In genomic region chr10:103367782-103368518, GRCh38 we compare ENCODE assay signal across 1 cellular context.
TF ChIP-seq lines count a peak whose summit lies in the region.

Gene TAF5 (plus strand): TSS chr10:103367976. CDS start chr10:103367990, 14 bp downstream.

TF ChIP-seq in HepG2, 621 proteins besides CTCF, POLR2A, EP300 and RAD21 (continued from another document and continues in another):
- TF ChIP-seq ZBTB40 (IDR thresholded peaks at IDR 0.05) (no peak), ZBTB40 (CRISPR knock-in tag; IDR thresholded peaks at IDR 0.05) (peak; percentile 61), NONO (IDR thresholded peaks at IDR 0.05) (no peak), NONO (CRISPR knock-in tag; conservative IDR thresholded peaks at IDR 0.05) (peak; percentile 66), ZNF326 (CRISPR knock-in tag; IDR thresholded peaks at IDR 0.05; ENCODE audit: borderline replicate concordance) (no peak), PRDM10 (CRISPR knock-in tag; IDR thresholded peaks at IDR 0.05; ENCODE audit: low read depth) (no peak), HINFP (CRISPR knock-in tag; IDR thresholded peaks at IDR 0.05; ENCODE audit: low read depth) (peak; percentile 55; the same call in 1 of the 2 replicates), ZSCAN20 (CRISPR knock-in tag; IDR thresholded peaks at IDR 0.05; ENCODE audit: borderline replicate concordance) (peak; percentile 59; the same call in 1 of the 2 replicates), IRF2 (CRISPR knock-in tag; IDR thresholded peaks at IDR 0.05) (peak; percentile 77), CEBPB (IDR thresholded peaks at IDR 0.05; ENCODE audit: borderline replicate concordance, low read depth, low read length) (no peak), CSRNP1 (CRISPR knock-in tag; IDR thresholded peaks at IDR 0.05) (no peak; the same call in 1 of the 2 replicates), ZNF557 (CRISPR knock-in tag; IDR thresholded peaks at IDR 0.05) (no peak), SRSF9 (IDR thresholded peaks at IDR 0.05; ENCODE audit: borderline replicate concordance, insufficient read depth, low read depth, low read length, poor library complexity, severe bottlenecking) (no peak), GTF2F1 (IDR thresholded peaks at IDR 0.05; ENCODE audit: low read length) (no peak), ZNF143 (CRISPR knock-in tag; IDR thresholded peaks at IDR 0.05) (no peak), NRL (CRISPR knock-in tag; IDR thresholded peaks at IDR 0.05; ENCODE audit: borderline replicate concordance) (peak; percentile 82), NCOA5 (CRISPR knock-in tag; IDR thresholded peaks at IDR 0.05) (no peak), KLF9 (CRISPR knock-in tag; IDR thresholded peaks at IDR 0.05; ENCODE audit: low read depth) (no peak), ESRRA (CRISPR knock-in tag; IDR thresholded peaks at IDR 0.05; ENCODE audit: low read depth) (no peak), MAFK (conservative IDR thresholded peaks at IDR 0.05 in 1 of 2, IDR thresholded peaks at IDR 0.05 in 1 of 2; ENCODE audit: low read length in 2 of 2) (no peak), TERF1 (CRISPR knock-in tag; IDR thresholded peaks at IDR 0.05) (no peak), ZKSCAN5 (CRISPR knock-in tag; IDR thresholded peaks at IDR 0.05) (no peak), ZNF616 (CRISPR knock-in tag; IDR thresholded peaks at IDR 0.05; ENCODE audit: low read depth) (no peak), XRCC5 (optimal IDR thresholded peaks at IDR 0.05; ENCODE audit: low read length) (peak; percentile 50), SYNCRIP (IDR thresholded peaks at IDR 0.05; ENCODE audit: insufficient read depth, low read depth, low read length) (no peak), GABPA (IDR thresholded peaks at IDR 0.05; ENCODE audit: low read depth, low read length) (peak; percentile 21; the same call in 1 of the 2 replicates), GABPA (CRISPR knock-in tag; IDR thresholded peaks at IDR 0.05; ENCODE audit: low read depth) (peak; percentile 81), ZBTB10 (CRISPR knock-in tag; IDR thresholded peaks at IDR 0.05; ENCODE audit: borderline replicate concordance) (no peak), ZNF17 (CRISPR knock-in tag; IDR thresholded peaks at IDR 0.05) (no peak), TRIM22 (IDR thresholded peaks at IDR 0.05) (no peak)
